8 cellular contexts compared by ENCODE assay signal in the genomic region with DNA sequence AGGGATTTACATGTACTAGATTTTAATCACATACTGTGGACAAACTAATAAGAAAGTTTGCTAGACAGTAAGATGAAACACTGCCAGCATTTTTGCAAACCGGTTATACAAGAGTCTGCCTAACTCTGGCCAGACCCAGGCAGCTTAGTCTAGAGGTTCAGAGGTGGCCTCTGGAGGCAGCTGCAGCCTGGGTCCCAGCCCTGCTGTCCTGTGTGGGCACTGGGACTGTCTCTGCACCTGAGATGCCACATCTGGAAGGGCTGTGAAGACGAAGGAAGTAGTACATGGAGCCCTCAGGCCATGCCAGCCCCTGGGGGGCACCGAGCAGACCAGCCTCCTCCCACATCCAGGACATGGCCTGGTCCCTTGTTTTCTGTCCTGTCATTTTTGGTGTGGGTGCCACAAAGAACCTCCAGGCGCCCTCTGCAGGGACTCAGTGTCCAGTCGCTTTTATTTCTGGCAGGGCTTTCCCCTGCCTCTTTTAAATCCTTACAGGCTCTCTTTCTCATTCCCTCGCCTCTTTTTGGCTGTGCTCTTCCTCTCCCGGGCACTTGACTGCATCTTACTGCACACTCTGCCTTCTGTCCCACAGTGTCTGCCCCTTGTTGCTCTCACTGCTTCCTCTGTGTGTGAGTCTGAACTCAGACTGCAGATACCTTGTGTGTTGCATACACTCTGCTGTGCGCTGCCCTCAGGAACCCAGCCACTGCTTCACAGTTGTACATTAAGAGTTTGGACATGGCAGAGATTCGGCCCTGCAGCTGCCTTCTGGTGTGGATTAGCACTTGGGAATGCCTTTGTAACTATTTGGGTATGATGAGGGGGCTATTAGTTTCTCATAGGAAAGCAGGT.
A peak's percentile ranks its signal among the peaks of the same experiment; 100 is the strongest.
DNase-seq lines count a peak whose midpoint lies in the region; ATAC-seq, FAIRE-seq and TF ChIP-seq lines count a peak whose summit lies in the region.

No MANE protein-coding gene starts in this region.

- H3K27me3 Mint-ChIP-seq in brain = peaks cover 3% of the 10 kb centered on the region

- ATAC-seq in GM18505 (IDR thresholded peaks at IDR 0.05; ENCODE audit: unreplicated experiment) = no peak

- H3K4me3 Mint-ChIP-seq in brain = no peak overlapping the region

- TF ChIP-seq CTCF in D721Med (IDR thresholded peaks at IDR 0.05; ENCODE audit: insufficient read depth, missing control alignments) = peak; percentile 64
- TF ChIP-seq CTCF in HFF-Myc (IDR thresholded peaks at IDR 0.05; ENCODE audit: low read depth, low read length, missing control alignments) = peak; percentile 56
- peak; percentile 67 to 74 for TF ChIP-seq CTCF in brain (conservative IDR thresholded peaks at IDR 0.05)

- peaks cover 19% of the 10 kb centered on the region for H3K4me1 Mint-ChIP-seq in brain

- H3K9me3 Mint-ChIP-seq in brain = no peaks in the 10 kb centered on the region

- H3K4me3 ChIP-seq in HFF-Myc (replicated peaks; ENCODE audit: low read depth, low read length) = no peak overlapping the region

- no peaks in the 10 kb centered on the region for H3K36me3 Mint-ChIP-seq in brain

- DNase-seq in D721Med (ENCODE audit: insufficient read length, low spot score) = no peak
- no peak for DNase-seq in HFF-Myc (ENCODE audit: extremely low read depth, low read depth)
- DNase-seq in SHP77 (lab: John Stamatoyannopoulos, UW) = peak; percentile 5 to 39
- DNase-seq in islet precursor cell = peak; percentile 73
- peak; percentile 16 to 17 for DNase-seq in stimulated activated CD4-positive, alpha-beta T cell treated with anti-CD3 and anti-CD28 coated beads, Interleukin-2, amount 100 ng/mL, for 48 hours
- no peak for DNase-seq in stimulated activated naive CD4-positive, alpha-beta T cell treated with Interleukin-2 at 50 U/mL for 16 hours (lab: John Stamatoyannopoulos, UW)

- no peak for TF ChIP-seq POLR2A in GM18505 (IDR thresholded peaks at IDR 0.05; ENCODE audit: borderline replicate concordance, extremely low read depth, insufficient read depth, insufficient read length)

- no peak for FAIRE-seq in D721Med (lab: Jason Lieb, UNC)

- H3K27ac Mint-ChIP-seq in brain = peak overlapping the region in 4 of 5 experiments; percentile 5 to 86 (median 38)

Comparison
In these comparisons a context has a peak if more than half of its experiments do, and no peak if none do; other contexts are left out.
1. DNase-seq: peak in SHP77 (2 of 2), islet precursor cell (single experiment) and stimulated activated CD4-positive, alpha-beta T cell treated with anti-CD3 and anti-CD28 coated beads, Interleukin-2, amount 100 ng/mL, for 48 hours (2 of 2); none in D721Med (single experiment), HFF-Myc (single experiment) and stimulated activated naive CD4-positive, alpha-beta T cell treated with Interleukin-2 at 50 U/mL for 16 hours (single experiment).
2. Peak in every context shown above with its lines, with median percentiles within 50 percentile points of each other: CTCF ChIP-seq.